In the genomic region with DNA sequence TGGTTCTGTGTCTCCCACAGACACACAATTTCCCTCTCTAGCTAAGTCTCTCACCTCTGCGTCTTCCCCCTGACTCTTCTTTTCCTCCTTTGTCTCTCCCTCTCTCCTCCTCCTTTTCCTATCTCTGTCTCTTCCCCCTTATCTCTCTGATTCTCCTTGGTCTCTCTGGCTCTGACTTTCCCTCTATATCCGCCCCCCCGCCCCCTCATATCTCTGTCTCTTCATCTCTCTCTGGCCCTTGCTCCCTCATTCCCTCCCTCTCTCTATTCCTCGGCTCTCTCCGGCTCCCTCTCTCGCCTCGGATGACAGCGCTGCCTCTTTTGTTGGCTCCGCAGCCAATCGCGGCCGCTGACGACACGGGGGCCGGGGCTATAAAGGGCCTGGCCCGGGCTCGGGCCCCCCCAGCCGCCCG, we compare ENCODE assay signal across 8 cellular contexts. TPM values are rescaled to one million over a fixed set of nuclear protein-coding genes. Genes with fewer than 3 reads are reported as not detected.
DNase-seq lines count a peak whose midpoint lies in the region; ATAC-seq and TF ChIP-seq lines count a peak whose summit lies in the region.

GDF11 (plus strand) TSS at position 404 of the 412 bp plus-strand sequence. CDS start 195 bp downstream, outside the sequence.

- H3K27ac ChIP-seq in layer of hippocampus (ENCODE audit: low read depth, low read length) = peak within 1 kb of the TSS; percentile 38

- DNase-seq in GM12864 (ENCODE audit: low read depth) (no peak), NCI-H446 (lab: John Stamatoyannopoulos, UW) (peak; percentile 63 to 84), chondrocyte (ENCODE audit: low spot score) (no peak), ureter (ENCODE audit: low spot score) (no peak)
- DNase-seq in activated CD4-positive, CD25-positive, alpha-beta regulatory T cell treated with anti-CD3 and anti-CD28 coated beads, Interleukin-2, amount 50 U/mL, for 72 hours = peak; percentile 65
- DNase-seq in stimulated activated CD4-positive, alpha-beta T cell treated with anti-CD3 and anti-CD28 coated beads, Interleukin-1b, Interleukin-23, amount 100 ng/mL, for 24 hours (ENCODE audit: low read depth in 4 of 4, low spot score in 1 of 4) = peak in 3 of 4 experiments; percentile 47 to 72 (median 67)

- TF ChIP-seq CTCF in GM12864 (IDR thresholded peaks at IDR 0.05; ENCODE audit: low read depth, low read length, missing control alignments) (no peak), chondrocyte (IDR thresholded peaks at IDR 0.05) (no peak)

- H3K9me3 Mint-ChIP-seq in chondrocyte (ENCODE audit: low read depth) = no peaks in the 10 kb centered on the region

- no peaks in the 10 kb centered on the region for H3K27me3 ChIP-seq in layer of hippocampus (ENCODE audit: control insufficient read depth, insufficient read depth, low read length)

- peak; percentile 33 for ATAC-seq in HG03045 (IDR thresholded peaks at IDR 0.05; ENCODE audit: unreplicated experiment)

- H3K36me3 Mint-ChIP-seq in chondrocyte (ENCODE audit: low read depth) = no peaks in the 10 kb centered on the region

- H3K4me3 Mint-ChIP-seq in chondrocyte (ENCODE audit: unreplicated experiment) = peak within 1 kb of the TSS; percentile 89

- no peaks in the 10 kb centered on the region for H3K27me3 Mint-ChIP-seq in chondrocyte (ENCODE audit: low read depth)

- H3K4me3 ChIP-seq in GM12864 (ENCODE audit: low read depth, low read length) = peak within 1 kb of the TSS; percentile 69

- H3K27ac Mint-ChIP-seq in chondrocyte (ENCODE audit: unreplicated experiment) = peak within 1 kb of the TSS; percentile 89

- H3K4me1 Mint-ChIP-seq in chondrocyte (ENCODE audit: low read depth) = peaks cover 42% of the 10 kb centered on the region

RNA-seq across cellular contexts. Expression of gene GDF11, which starts in this region (rescaled TPM):
- total RNA-seq in chondrocyte = 17.8 to 19.1 TPM (median 18.3 TPM) in 3 replicates
- 7.2 TPM for total RNA-seq in ureter

Comparison
In these comparisons a context has a peak if more than half of its experiments do, and no peak if none do; other contexts are left out.
1. DNase-seq: peak in NCI-H446 (2 of 2), activated CD4-positive, CD25-positive, alpha-beta regulatory T cell treated with anti-CD3 and anti-CD28 coated beads, Interleukin-2, amount 50 U/mL, for 72 hours (single experiment) and stimulated activated CD4-positive, alpha-beta T cell treated with anti-CD3 and anti-CD28 coated beads, Interleukin-1b, Interleukin-23, amount 100 ng/mL, for 24 hours (3 of 4); none in GM12864 (single experiment), chondrocyte (single experiment) and ureter (single experiment).